ENCODE assay signal across 2 cellular contexts in the genomic region with DNA sequence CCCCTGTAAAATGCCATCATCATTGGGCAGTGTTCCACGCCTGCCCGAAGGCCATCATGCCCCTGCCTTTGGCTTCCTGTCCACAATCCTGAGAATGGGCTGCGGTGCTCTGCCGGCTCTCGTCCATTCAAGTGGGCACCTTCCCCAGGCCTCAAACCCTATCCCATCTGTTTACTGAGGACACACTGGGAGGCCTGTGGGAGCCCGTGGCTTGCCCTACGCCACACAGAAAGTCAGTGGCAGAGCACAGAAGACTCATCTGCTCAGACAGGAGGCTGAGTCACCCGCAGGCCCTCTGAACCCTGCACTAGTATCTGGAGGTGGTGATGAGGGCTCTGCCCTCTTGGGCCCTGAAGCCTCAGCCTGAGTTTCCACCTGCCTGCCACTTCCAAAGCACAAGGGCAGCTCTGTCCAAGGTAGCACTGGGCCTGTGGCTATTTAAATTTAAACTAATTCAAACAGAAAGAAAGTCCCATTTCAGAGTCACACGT.
A peak's percentile ranks its signal among the peaks of the same experiment; 100 is the strongest.
TF ChIP-seq lines count a peak whose summit lies in the region.

No MANE protein-coding gene starts in this region.

TF ChIP-seq in SK-N-SH, 30 proteins besides CTCF, POLR2A, EP300 and RAD21:
- TF ChIP-seq, protein P1, sequence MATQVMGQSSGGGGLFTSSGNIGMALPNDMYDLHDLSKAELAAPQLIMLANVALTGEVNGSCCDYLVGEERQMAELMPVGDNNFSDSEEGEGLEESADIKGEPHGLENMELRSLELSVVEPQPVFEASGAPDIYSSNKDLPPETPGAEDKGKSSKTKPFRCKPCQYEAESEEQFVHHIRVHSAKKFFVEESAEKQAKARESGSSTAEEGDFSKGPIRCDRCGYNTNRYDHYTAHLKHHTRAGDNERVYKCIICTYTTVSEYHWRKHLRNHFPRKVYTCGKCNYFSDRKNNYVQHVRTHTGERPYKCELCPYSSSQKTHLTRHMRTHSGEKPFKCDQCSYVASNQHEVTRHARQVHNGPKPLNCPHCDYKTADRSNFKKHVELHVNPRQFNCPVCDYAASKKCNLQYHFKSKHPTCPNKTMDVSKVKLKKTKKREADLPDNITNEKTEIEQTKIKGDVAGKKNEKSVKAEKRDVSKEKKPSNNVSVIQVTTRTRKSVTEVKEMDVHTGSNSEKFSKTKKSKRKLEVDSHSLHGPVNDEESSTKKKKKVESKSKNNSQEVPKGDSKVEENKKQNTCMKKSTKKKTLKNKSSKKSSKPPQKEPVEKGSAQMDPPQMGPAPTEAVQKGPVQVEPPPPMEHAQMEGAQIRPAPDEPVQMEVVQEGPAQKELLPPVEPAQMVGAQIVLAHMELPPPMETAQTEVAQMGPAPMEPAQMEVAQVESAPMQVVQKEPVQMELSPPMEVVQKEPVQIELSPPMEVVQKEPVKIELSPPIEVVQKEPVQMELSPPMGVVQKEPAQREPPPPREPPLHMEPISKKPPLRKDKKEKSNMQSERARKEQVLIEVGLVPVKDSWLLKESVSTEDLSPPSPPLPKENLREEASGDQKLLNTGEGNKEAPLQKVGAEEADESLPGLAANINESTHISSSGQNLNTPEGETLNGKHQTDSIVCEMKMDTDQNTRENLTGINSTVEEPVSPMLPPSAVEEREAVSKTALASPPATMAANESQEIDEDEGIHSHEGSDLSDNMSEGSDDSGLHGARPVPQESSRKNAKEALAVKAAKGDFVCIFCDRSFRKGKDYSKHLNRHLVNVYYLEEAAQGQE (IDR thresholded peaks at IDR 0.05; ENCODE audit: low read depth, low read length) = peak; percentile 40; the same call in 1 of the 2 replicates
- TF ChIP-seq JUND (IDR thresholded peaks at IDR 0.05) = no peak

TF ChIP-seq in SK-N-SH treated with all-trans-retinoic acid at 6 μM for 48 hours, 23 proteins besides CTCF, POLR2A, EP300 and RAD21:
- TF ChIP-seq ZFP3 (CRISPR knock-in tag; IDR thresholded peaks at IDR 0.05) = no peak
- no peak for TF ChIP-seq ZFP30 (CRISPR knock-in tag; IDR thresholded peaks at IDR 0.05)
- TF ChIP-seq TOX (CRISPR knock-in tag; IDR thresholded peaks at IDR 0.05; ENCODE audit: borderline replicate concordance) = no peak
- TF ChIP-seq ZNF70 (CRISPR knock-in tag; IDR thresholded peaks at IDR 0.05) = no peak
- TF ChIP-seq CSDC2 (CRISPR knock-in tag; IDR thresholded peaks at IDR 0.05) = no peak
- TF ChIP-seq, protein P2, sequence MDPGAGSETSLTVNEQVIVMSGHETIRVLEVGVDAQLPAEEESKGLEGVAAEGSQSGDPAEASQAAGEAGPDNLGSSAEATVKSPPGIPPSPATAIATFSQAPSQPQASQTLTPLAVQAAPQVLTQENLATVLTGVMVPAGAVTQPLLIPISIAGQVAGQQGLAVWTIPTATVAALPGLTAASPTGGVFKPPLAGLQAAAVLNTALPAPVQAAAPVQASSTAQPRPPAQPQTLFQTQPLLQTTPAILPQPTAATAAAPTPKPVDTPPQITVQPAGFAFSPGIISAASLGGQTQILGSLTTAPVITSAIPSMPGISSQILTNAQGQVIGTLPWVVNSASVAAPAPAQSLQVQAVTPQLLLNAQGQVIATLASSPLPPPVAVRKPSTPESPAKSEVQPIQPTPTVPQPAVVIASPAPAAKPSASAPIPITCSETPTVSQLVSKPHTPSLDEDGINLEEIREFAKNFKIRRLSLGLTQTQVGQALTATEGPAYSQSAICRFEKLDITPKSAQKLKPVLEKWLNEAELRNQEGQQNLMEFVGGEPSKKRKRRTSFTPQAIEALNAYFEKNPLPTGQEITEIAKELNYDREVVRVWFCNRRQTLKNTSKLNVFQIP (CRISPR knock-in tag; IDR thresholded peaks at IDR 0.05; ENCODE audit: borderline replicate concordance, low read depth) = no peak
- no peak for TF ChIP-seq OSR1 (CRISPR knock-in tag; IDR thresholded peaks at IDR 0.05)
- TF ChIP-seq, protein P3, sequence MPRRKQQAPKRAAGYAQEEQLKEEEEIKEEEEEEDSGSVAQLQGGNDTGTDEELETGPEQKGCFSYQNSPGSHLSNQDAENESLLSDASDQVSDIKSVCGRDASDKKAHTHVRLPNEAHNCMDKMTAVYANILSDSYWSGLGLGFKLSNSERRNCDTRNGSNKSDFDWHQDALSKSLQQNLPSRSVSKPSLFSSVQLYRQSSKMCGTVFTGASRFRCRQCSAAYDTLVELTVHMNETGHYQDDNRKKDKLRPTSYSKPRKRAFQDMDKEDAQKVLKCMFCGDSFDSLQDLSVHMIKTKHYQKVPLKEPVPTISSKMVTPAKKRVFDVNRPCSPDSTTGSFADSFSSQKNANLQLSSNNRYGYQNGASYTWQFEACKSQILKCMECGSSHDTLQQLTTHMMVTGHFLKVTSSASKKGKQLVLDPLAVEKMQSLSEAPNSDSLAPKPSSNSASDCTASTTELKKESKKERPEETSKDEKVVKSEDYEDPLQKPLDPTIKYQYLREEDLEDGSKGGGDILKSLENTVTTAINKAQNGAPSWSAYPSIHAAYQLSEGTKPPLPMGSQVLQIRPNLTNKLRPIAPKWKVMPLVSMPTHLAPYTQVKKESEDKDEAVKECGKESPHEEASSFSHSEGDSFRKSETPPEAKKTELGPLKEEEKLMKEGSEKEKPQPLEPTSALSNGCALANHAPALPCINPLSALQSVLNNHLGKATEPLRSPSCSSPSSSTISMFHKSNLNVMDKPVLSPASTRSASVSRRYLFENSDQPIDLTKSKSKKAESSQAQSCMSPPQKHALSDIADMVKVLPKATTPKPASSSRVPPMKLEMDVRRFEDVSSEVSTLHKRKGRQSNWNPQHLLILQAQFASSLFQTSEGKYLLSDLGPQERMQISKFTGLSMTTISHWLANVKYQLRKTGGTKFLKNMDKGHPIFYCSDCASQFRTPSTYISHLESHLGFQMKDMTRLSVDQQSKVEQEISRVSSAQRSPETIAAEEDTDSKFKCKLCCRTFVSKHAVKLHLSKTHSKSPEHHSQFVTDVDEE (CRISPR knock-in tag; IDR thresholded peaks at IDR 0.05) = no peak
- TF ChIP-seq RARB (CRISPR knock-in tag; IDR thresholded peaks at IDR 0.05) = no peak
- TF ChIP-seq, protein P4, sequence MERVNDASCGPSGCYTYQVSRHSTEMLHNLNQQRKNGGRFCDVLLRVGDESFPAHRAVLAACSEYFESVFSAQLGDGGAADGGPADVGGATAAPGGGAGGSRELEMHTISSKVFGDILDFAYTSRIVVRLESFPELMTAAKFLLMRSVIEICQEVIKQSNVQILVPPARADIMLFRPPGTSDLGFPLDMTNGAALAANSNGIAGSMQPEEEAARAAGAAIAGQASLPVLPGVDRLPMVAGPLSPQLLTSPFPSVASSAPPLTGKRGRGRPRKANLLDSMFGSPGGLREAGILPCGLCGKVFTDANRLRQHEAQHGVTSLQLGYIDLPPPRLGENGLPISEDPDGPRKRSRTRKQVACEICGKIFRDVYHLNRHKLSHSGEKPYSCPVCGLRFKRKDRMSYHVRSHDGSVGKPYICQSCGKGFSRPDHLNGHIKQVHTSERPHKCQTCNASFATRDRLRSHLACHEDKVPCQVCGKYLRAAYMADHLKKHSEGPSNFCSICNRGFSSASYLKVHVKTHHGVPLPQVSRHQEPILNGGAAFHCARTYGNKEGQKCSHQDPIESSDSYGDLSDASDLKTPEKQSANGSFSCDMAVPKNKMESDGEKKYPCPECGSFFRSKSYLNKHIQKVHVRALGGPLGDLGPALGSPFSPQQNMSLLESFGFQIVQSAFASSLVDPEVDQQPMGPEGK (CRISPR knock-in tag; IDR thresholded peaks at IDR 0.05; ENCODE audit: borderline replicate concordance) = no peak
- TF ChIP-seq PPARA (CRISPR knock-in tag; IDR thresholded peaks at IDR 0.05; ENCODE audit: borderline replicate concordance) = no peak
- no peak for TF ChIP-seq ARNTL (CRISPR knock-in tag; IDR thresholded peaks at IDR 0.05; ENCODE audit: borderline replicate concordance, low read depth)
- TF ChIP-seq, protein P5, sequence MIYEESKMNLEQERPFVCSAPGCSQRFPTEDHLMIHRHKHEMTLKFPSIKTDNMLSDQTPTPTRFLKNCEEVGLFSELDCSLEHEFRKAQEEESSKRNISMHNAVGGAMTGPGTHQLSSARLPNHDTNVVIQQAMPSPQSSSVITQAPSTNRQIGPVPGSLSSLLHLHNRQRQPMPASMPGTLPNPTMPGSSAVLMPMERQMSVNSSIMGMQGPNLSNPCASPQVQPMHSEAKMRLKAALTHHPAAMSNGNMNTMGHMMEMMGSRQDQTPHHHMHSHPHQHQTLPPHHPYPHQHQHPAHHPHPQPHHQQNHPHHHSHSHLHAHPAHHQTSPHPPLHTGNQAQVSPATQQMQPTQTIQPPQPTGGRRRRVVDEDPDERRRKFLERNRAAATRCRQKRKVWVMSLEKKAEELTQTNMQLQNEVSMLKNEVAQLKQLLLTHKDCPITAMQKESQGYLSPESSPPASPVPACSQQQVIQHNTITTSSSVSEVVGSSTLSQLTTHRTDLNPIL (CRISPR knock-in tag; IDR thresholded peaks at IDR 0.05; ENCODE audit: low read depth) = no peak
- no peak for TF ChIP-seq ESRRG (CRISPR knock-in tag; IDR thresholded peaks at IDR 0.05)
TF ChIP-seq in SK-N-SH treated with all-trans-retinoic acid at 6 μM for 48 hours: peak in this region for 0.
